10 cellular contexts compared by ENCODE assay signal in the genomic region with DNA sequence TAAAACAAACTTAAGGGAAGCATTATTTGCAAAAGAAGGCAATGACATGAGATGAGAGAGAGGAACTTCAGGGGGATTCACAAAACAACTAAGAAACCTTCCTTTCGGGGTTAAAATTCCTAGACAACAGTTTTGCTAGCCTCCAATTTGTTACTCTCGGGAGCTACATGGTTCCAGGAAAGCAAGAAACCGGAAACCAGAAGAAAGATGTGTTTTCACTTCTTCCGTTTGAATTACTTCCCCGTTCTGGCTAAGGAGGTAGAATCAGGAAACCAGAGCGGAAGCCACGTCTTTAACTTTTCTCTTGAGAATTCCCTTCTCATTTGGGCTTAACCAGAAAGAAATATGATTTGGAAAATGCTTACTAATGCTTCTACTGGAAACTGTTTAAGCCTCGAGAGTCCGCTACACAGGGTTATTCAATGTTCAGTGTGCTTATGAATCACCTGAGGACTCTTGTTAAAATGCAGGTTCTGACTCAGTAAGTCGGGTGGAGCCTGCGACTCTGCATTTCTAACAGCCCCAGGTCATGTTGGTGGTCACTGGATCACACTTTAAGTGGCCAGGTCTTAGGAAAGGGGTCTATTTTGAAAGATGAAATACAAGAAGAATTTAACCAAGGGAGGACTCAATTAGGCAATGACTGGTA. TPM values are rescaled to one million over a fixed set of nuclear protein-coding genes. Genes with fewer than 3 reads are reported as not detected.
DNase-seq lines count a peak whose midpoint lies in the region; ATAC-seq and TF ChIP-seq lines count a peak whose summit lies in the region.
"Had no signal": no experiment of that assay in that cellular context is flagged by ENCODE, and none has a peak within 500 bp of the region (broad histone marks: within the 10 kb centered on the region; RNA-seq: fewer than 3 reads in every experiment).

No MANE protein-coding gene starts in this region.

- intact Hi-C loops in lower lobe of right lung (cut with DNase I) = no loop called here
- intact Hi-C loops in tibial artery (cut with DNase I; ENCODE audit: low total_unique reads) = no loop called here
- intact Hi-C loops in Caco-2 (cut with micrococcal nuclease; ENCODE audit: unreplicated experiment) = no loop called here
- intact Hi-C loops in heart right ventricle (cut with DNase I) = no loop called here

- no peak overlapping the region for H3K27ac Mint-ChIP-seq in activated CD4-positive, alpha-beta T cell treated with anti-CD3 and anti-CD28 coated beads, Interleukin-2, amount 10 ng/mL, durations not matched to agents 7 days and 5 days
- H3K27ac Mint-ChIP-seq in chondrocyte (ENCODE audit: unreplicated experiment) (no peak overlapping the region), Caco-2 (ENCODE audit: unreplicated experiment) (no peak overlapping the region)

- no peaks in the 10 kb centered on the region for H3K27me3 ChIP-seq in lower lobe of right lung (ENCODE audit: low read depth)
- H3K27me3 ChIP-seq in tibial artery = no peaks in the 10 kb centered on the region
- no peaks in the 10 kb centered on the region for H3K27me3 ChIP-seq in Caco-2 (replicated peaks; ENCODE audit: control insufficient read depth, insufficient read depth, low read length)
- H3K27me3 ChIP-seq in heart right ventricle = peaks cover 0 to 7% (median 0%) of the 10 kb centered on the region in 7 donors

- peaks cover 2% of the 10 kb centered on the region for H3K36me3 Mint-ChIP-seq in activated CD4-positive, alpha-beta T cell treated with anti-CD3 and anti-CD28 coated beads, Interleukin-2, amount 10 ng/mL, durations not matched to agents 7 days and 5 days (ENCODE audit: low read depth)
- H3K36me3 Mint-ChIP-seq in chondrocyte (ENCODE audit: low read depth) (peaks cover 2% of the 10 kb centered on the region), Caco-2 (ENCODE audit: insufficient read depth, unreplicated experiment) (no peaks in the 10 kb centered on the region)

- WGBS in heart right ventricle, 2 donors = 56 to 59% methylated on average over 11 of the region's 11 CpGs

- H3K4me3 ChIP-seq in lower lobe of right lung (peak overlapping the region; percentile 7), tibial artery (peak overlapping the region in 1 of 2 donors; percentile 7), Caco-2 (ENCODE audit: low read depth, low read length) (no peak overlapping the region), heart right ventricle (no peak overlapping the region)

- CTCF ChIA-PET in activated CD4-positive, alpha-beta T cell treated with anti-CD3 and anti-CD28 coated beads, Interleukin-2, amount 10 ng/mL, durations not matched to agents 7 days and 5 days (lab: Charles Lee) = interaction anchor here (0.6 kb wide), 1 partner anchor 566 kb away, joined by 3 read pairs; no protein-coding TSS in a partner anchor
- CTCF ChIA-PET in Caco-2 (lab: Charles Lee) = no interaction called here

- H3K9me3 ChIP-seq in lower lobe of right lung = no peaks in the 10 kb centered on the region
- no peaks in the 10 kb centered on the region for H3K9me3 ChIP-seq in tibial artery
- H3K9me3 ChIP-seq in Caco-2 = no peaks in the 10 kb centered on the region
- no peaks in the 10 kb centered on the region for H3K9me3 ChIP-seq in heart right ventricle

- peak overlapping the region; percentile 30 for H3K4me3 Mint-ChIP-seq in activated CD4-positive, alpha-beta T cell treated with anti-CD3 and anti-CD28 coated beads, Interleukin-2, amount 10 ng/mL, durations not matched to agents 7 days and 5 days
- H3K4me3 Mint-ChIP-seq in chondrocyte (ENCODE audit: unreplicated experiment) (no peak overlapping the region), Caco-2 (ENCODE audit: unreplicated experiment) (no peak overlapping the region)

- peaks cover 16% of the 10 kb centered on the region for H3K4me1 Mint-ChIP-seq in activated CD4-positive, alpha-beta T cell treated with anti-CD3 and anti-CD28 coated beads, Interleukin-2, amount 10 ng/mL, durations not matched to agents 7 days and 5 days
- H3K4me1 Mint-ChIP-seq in chondrocyte (ENCODE audit: low read depth) = no peaks in the 10 kb centered on the region
- no peaks in the 10 kb centered on the region for H3K4me1 Mint-ChIP-seq in Caco-2 (ENCODE audit: low read depth, unreplicated experiment)

- H3K36me3 ChIP-seq in lower lobe of right lung (no peaks in the 10 kb centered on the region), tibial artery (no peaks in the 10 kb centered on the region), Caco-2 (ENCODE audit: control insufficient read depth, insufficient read depth, low read length) (no peaks in the 10 kb centered on the region), heart right ventricle (no peaks in the 10 kb centered on the region)

- peak; percentile 59 for ATAC-seq in HG02642 (IDR thresholded peaks at IDR 0.05; ENCODE audit: poor library complexity, unreplicated experiment)
- peak in 1 of 2 donors; percentile 66 for ATAC-seq in lower lobe of right lung
- ATAC-seq in heart right ventricle = no peak

- POLR2A ChIA-PET in activated CD4-positive, alpha-beta T cell treated with anti-CD3 and anti-CD28 coated beads, Interleukin-2, amount 10 ng/mL, durations not matched to agents 7 days and 5 days (lab: Charles Lee) = no interaction called here
- POLR2A ChIA-PET in Caco-2 (lab: Charles Lee) = no interaction called here

- no peaks in the 10 kb centered on the region for H3K9me3 Mint-ChIP-seq in activated CD4-positive, alpha-beta T cell treated with anti-CD3 and anti-CD28 coated beads, Interleukin-2, amount 10 ng/mL, durations not matched to agents 7 days and 5 days
- no peaks in the 10 kb centered on the region for H3K9me3 Mint-ChIP-seq in chondrocyte (ENCODE audit: low read depth)
- no peaks in the 10 kb centered on the region for H3K9me3 Mint-ChIP-seq in Caco-2 (ENCODE audit: unreplicated experiment)

- H3K27ac ChIP-seq in lower lobe of right lung (no peak overlapping the region), tibial artery (no peak overlapping the region), heart right ventricle (no peak overlapping the region)
- H3K27ac ChIP-seq: KMS-11 had no signal

- TF ChIP-seq CTCF in lower lobe of right lung (IDR thresholded peaks at IDR 0.05) (no peak), chondrocyte (IDR thresholded peaks at IDR 0.05) (no peak), tibial artery (IDR thresholded peaks at IDR 0.05) (no peak), Caco-2 (IDR thresholded peaks at IDR 0.05; ENCODE audit: insufficient read depth in 1 of 2, low read depth in 1 of 2, low read length in 1 of 2, severe bottlenecking in 1 of 2, unreplicated experiment in 1 of 2) (no peak), heart right ventricle (IDR thresholded peaks at IDR 0.05) (no peak)

- DNase-seq in GDM1 (lab: John Stamatoyannopoulos, UW) = peak; percentile 33
- no peak for DNase-seq in activated CD4-positive, alpha-beta T cell treated with anti-CD3 and anti-CD28 coated beads, Interleukin-2, amount 10 ng/mL, durations not matched to agents 7 days and 5 days
- DNase-seq in lower lobe of right lung = no peak
- no peak for DNase-seq in chondrocyte (ENCODE audit: low spot score)
- no peak for DNase-seq in tibial artery
- DNase-seq in Caco-2 = no peak
- no peak for DNase-seq in heart right ventricle

- peaks cover 20% of the 10 kb centered on the region for H3K27me3 Mint-ChIP-seq in activated CD4-positive, alpha-beta T cell treated with anti-CD3 and anti-CD28 coated beads, Interleukin-2, amount 10 ng/mL, durations not matched to agents 7 days and 5 days
- H3K27me3 Mint-ChIP-seq in chondrocyte (ENCODE audit: low read depth) (peaks cover 5% of the 10 kb centered on the region), Caco-2 (ENCODE audit: insufficient read depth, unreplicated experiment) (peaks cover 2% of the 10 kb centered on the region)

- H3K4me1 ChIP-seq in lower lobe of right lung (no peaks in the 10 kb centered on the region), tibial artery (no peaks in the 10 kb centered on the region), Caco-2 (no peaks in the 10 kb centered on the region), heart right ventricle (peaks cover 0 to 9% (median 0%) of the 10 kb centered on the region in 9 donors)

- no TSS peak for BruUV-seq in Caco-2 (replicated peaks; lab: Mats Ljungman, UMichigan)

RNA-seq across cellular contexts. Expression of a gene that starts 43.5 kb away (rescaled TPM):
- total RNA-seq in activated CD4-positive, alpha-beta T cell treated with anti-CD3 and anti-CD28 coated beads, Interleukin-2, amount 10 ng/mL, durations not matched to agents 7 days and 5 days = 1 to 10 TPM; 3.1 to 3.5 TPM
- total RNA-seq in lower lobe of right lung = 7.6 TPM
- 0.21 TPM in 1 of 3 replicates, not detected in the others for total RNA-seq in chondrocyte
- total RNA-seq in Caco-2 (2022) = 2.1 and 2.5 TPM in 2 replicates
- total RNA-seq in heart right ventricle = under 1 TPM in 9 of 10 donors, not detected in 1; 0.13 to 0.92 (median 0.28) TPM
- 1 to 10 TPM in 1 of 2 donors, under 1 TPM in 1; 0.13 to 2.7 TPM for polyA plus RNA-seq in heart right ventricle
- polyA plus RNA-seq: neural cell had no signal
